Comparison of ENCODE assay signal across 1 cellular context in genomic region chr19:14070268-14071050, GRCh38.
TF ChIP-seq lines count a peak whose summit lies in the region.

No MANE protein-coding gene starts in this region.

TF ChIP-seq in HepG2, 621 proteins besides CTCF, POLR2A, EP300 and RAD21:
- TF ChIP-seq ZNF441 (CRISPR knock-in tag; IDR thresholded peaks at IDR 0.05; ENCODE audit: borderline replicate concordance) (no peak), ZNF605 (CRISPR knock-in tag; IDR thresholded peaks at IDR 0.05) (no peak), AGO2 (optimal IDR thresholded peaks at IDR 0.05; ENCODE audit: low read depth, low read length) (peak; percentile 21), ZNF253 (CRISPR knock-in tag; IDR thresholded peaks at IDR 0.05; ENCODE audit: borderline replicate concordance) (no peak), EZH2 (conservative IDR thresholded peaks at IDR 0.05; ENCODE audit: low read depth, low read length) (no peak), CENPT (CRISPR knock-in tag; IDR thresholded peaks at IDR 0.05; ENCODE audit: low read depth) (no peak), ZBTB38 (CRISPR knock-in tag; IDR thresholded peaks at IDR 0.05) (peak; percentile 16; the same call in 1 of the 2 replicates)
